Comparison of ENCODE assay signal across 8 cellular contexts in genomic region chr11:65454311-65454695, GRCh38. TPM values are rescaled to one million over a fixed set of nuclear protein-coding genes. Genes with fewer than 3 reads are reported as not detected.
DNase-seq lines count a peak whose midpoint lies in the region; ATAC-seq and TF ChIP-seq lines count a peak whose summit lies in the region.

No MANE protein-coding gene starts in this region.

- H3K36me3 Mint-ChIP-seq in activated CD4-positive, alpha-beta T cell treated with anti-CD3 and anti-CD28 coated beads, Interleukin-2, amount 10 ng/mL, durations not matched to agents 24 days and 14 days (ENCODE audit: low read depth): peaks cover 2% of the 10 kb centered on the region

- TF ChIP-seq CTCF in kidney epithelial cell (IDR thresholded peaks at IDR 0.05; ENCODE audit: insufficient read depth, low read length, poor library complexity, severe bottlenecking) (no peak), thoracic aorta (IDR thresholded peaks at IDR 0.05) (no peak)

- peaks cover 24% of the 10 kb centered on the region for H3K4me1 Mint-ChIP-seq in activated CD4-positive, alpha-beta T cell treated with anti-CD3 and anti-CD28 coated beads, Interleukin-2, amount 10 ng/mL, durations not matched to agents 24 days and 14 days

- H3K9me3 ChIP-seq in thoracic aorta: no peaks in the 10 kb centered on the region

- H3K27ac ChIP-seq in angular gyrus (ENCODE audit: low read depth, low read length) (peak overlapping the region; percentile 82), thoracic aorta (peak overlapping the region; percentile 84 to 85)

- peaks cover 15 to 25% of the 10 kb centered on the region in 2 donors for H3K4me1 ChIP-seq in thoracic aorta (ENCODE audit: control insufficient read depth in 1 of 2, low read depth in 2 of 2)

- no peaks in the 10 kb centered on the region for H3K36me3 ChIP-seq in kidney epithelial cell (ENCODE audit: control insufficient read depth, insufficient read depth, low read length)
- no peaks in the 10 kb centered on the region for H3K36me3 ChIP-seq in thoracic aorta

- H3K27me3 ChIP-seq in kidney epithelial cell (ENCODE audit: control insufficient read depth, insufficient read depth, low read length) (no peaks in the 10 kb centered on the region), thoracic aorta (replicated peaks; ENCODE audit: insufficient read depth) (no peaks in the 10 kb centered on the region)

- H3K4me3 ChIP-seq in kidney epithelial cell (ENCODE audit: low read depth, low read length) (peak overlapping the region; percentile 53), thoracic aorta (peak overlapping the region; percentile 71)

- H3K4me3 Mint-ChIP-seq in activated CD4-positive, alpha-beta T cell treated with anti-CD3 and anti-CD28 coated beads, Interleukin-2, amount 10 ng/mL, durations not matched to agents 24 days and 14 days: peak overlapping the region; percentile 94

- no peaks in the 10 kb centered on the region for H3K9me3 Mint-ChIP-seq in activated CD4-positive, alpha-beta T cell treated with anti-CD3 and anti-CD28 coated beads, Interleukin-2, amount 10 ng/mL, durations not matched to agents 24 days and 14 days

- no peak overlapping the region for H3K27ac Mint-ChIP-seq in activated CD4-positive, alpha-beta T cell treated with anti-CD3 and anti-CD28 coated beads, Interleukin-2, amount 10 ng/mL, durations not matched to agents 24 days and 14 days

- no peaks in the 10 kb centered on the region for H3K27me3 Mint-ChIP-seq in activated CD4-positive, alpha-beta T cell treated with anti-CD3 and anti-CD28 coated beads, Interleukin-2, amount 10 ng/mL, durations not matched to agents 24 days and 14 days

- ATAC-seq in thoracic aorta (ENCODE audit: insufficient number of reproducible peaks, low FRiP score, low read depth): no peak
- ATAC-seq in GM21786 (IDR thresholded peaks at IDR 0.05; ENCODE audit: unreplicated experiment): no peak
- ATAC-seq in HG03139 (IDR thresholded peaks at IDR 0.05; ENCODE audit: unreplicated experiment): no peak

- intact Hi-C loops in activated CD4-positive, alpha-beta T cell treated with anti-CD3 and anti-CD28 coated beads, Interleukin-2, amount 10 ng/mL, durations not matched to agents 24 days and 14 days (cut with micrococcal nuclease): loop anchor here (2.0 kb wide), 2 partner anchors 14 to 22 kb away; no protein-coding TSS in a partner anchor

- DNase-seq in activated CD4-positive, alpha-beta T cell treated with anti-CD3 and anti-CD28 coated beads, Interleukin-2, amount 10 ng/mL, durations not matched to agents 24 days and 14 days: no peak
- DNase-seq in activated CD4-positive, alpha-beta T cell treated with anti-CD3 and anti-CD28 coated beads, Interleukin-2, amount 50 U/mL, for 1 hour: no peak
- no peak for DNase-seq in kidney epithelial cell (ENCODE audit: low read depth)
- no peak for DNase-seq in thoracic aorta (ENCODE audit: low spot score)
- no peak for DNase-seq in DMS 273 (lab: John Stamatoyannopoulos, UW; ENCODE audit: unreplicated experiment)

RNA-seq across cellular contexts. Expression of gene NEAT1, which starts 31.7 kb away (rescaled TPM):
- total RNA-seq in activated CD4-positive, alpha-beta T cell treated with anti-CD3 and anti-CD28 coated beads, Interleukin-2, amount 10 ng/mL, durations not matched to agents 24 days and 14 days: 410 and 411 TPM in 2 replicates
- 28.7 and 39.8 TPM in 2 replicates for total RNA-seq in kidney epithelial cell
- 1,000 to 10,000 TPM in 1 of 2 donors, 100 to 1,000 TPM in 1; 848 to 1,659 TPM for total RNA-seq in thoracic aorta

RNA-seq across cellular contexts. Expression of gene MALAT1, which starts 44.5 kb away (rescaled TPM):
- 5,198 and 5,435 TPM in 2 replicates for total RNA-seq in activated CD4-positive, alpha-beta T cell treated with anti-CD3 and anti-CD28 coated beads, Interleukin-2, amount 10 ng/mL, durations not matched to agents 24 days and 14 days
- total RNA-seq in kidney epithelial cell (1,605 and 1,895 TPM in 2 replicates), thoracic aorta (over 10,000 TPM; 20,776 to 38,952 TPM)

Comparison
In these comparisons a context has a peak if more than half of its experiments do, and no peak if none do; other contexts are left out.
1. RNA of gene NEAT1, which starts 31.7 kb away (total RNA-seq): 848 to 1,659 TPM in thoracic aorta and 410 to 411 TPM in activated CD4-positive, alpha-beta T cell treated with anti-CD3 and anti-CD28 coated beads, Interleukin-2, amount 10 ng/mL, durations not matched to agents 24 days and 14 days; 28.7 to 39.8 TPM in kidney epithelial cell; every median in the first group is over 10 times any median in the second.